Comparison of ENCODE assay signal across 37 cellular contexts in genomic region chr12:94377599-94377998, GRCh38.
"Had no signal": no experiment of that assay in that cellular context is flagged by ENCODE, and none has a peak within 500 bp of the region (broad histone marks: within the 10 kb centered on the region; RNA-seq: fewer than 3 reads in every experiment).

No MANE protein-coding gene starts in this region.

- H3K4me1 Mint-ChIP-seq: central memory CD8-positive, alpha-beta T cell had no signal

- FAIRE-seq: bronchial epithelial cell, TTC549 had no signal

- H3K27ac ChIP-seq: ascending aorta, cardiac muscle cell, VCaP had no signal

- H3K27ac Mint-ChIP-seq: activated B cell treated with CpG ODN at 0.5 μM for 24 hours; activated CD4-positive, alpha-beta memory T cell treated with anti-CD3 and anti-CD28 coated beads for 36 hours; activated CD4-positive, alpha-beta T cell treated with anti-CD3 and anti-CD28 coated beads, Interleukin-2, amount 10 ng/mL, durations not matched to agents 24 days and 14 days; activated CD8-positive, alpha-beta T cell treated with anti-CD3 and anti-CD28 coated beads for 36 hours; activated naive CD4-positive, alpha-beta T cell treated with anti-CD3 and anti-CD28 coated beads, Interleukin-2, amount 10 ng/mL, durations not matched to agents 7 days and 5 days; activated naive CD4-positive, alpha-beta T cell treated with anti-CD3 and anti-CD28 coated beads, Interleukin-2, amount 50 U/mL, for 24 hours; activated naive CD8-positive, alpha-beta T cell; activated naive CD8-positive, alpha-beta T cell treated with anti-CD3 and anti-CD28 coated beads, Interleukin-2, amount 10 ng/mL, durations not matched to agents 7 days and 5 days; activated naive CD8-positive, alpha-beta T cell treated with anti-CD3 and anti-CD28 coated beads, Interleukin-2, amount 50 U/mL, for 24 hours; activated T-helper 2 cell treated with anti-CD3 and anti-CD28 coated beads, Interferon-gamma antibody, Interleukin-2, Interleukin-4, amounts not matched to agents 10 μg/mL and 5 μg/mL and 100 μg/mL, durations not matched to agents 14 hours and 24 hours and 36 hours; brain; T-helper 1 cell treated with Interleukin-12 subunit alpha and Interleukin-12 subunit beta and Interleukin-4 antibody, amounts not matched to agents 30 μg/mL and 1 μg/mL, for 36 hours; T-helper 2 cell treated with Interferon-gamma antibody and Interleukin-4, amounts not matched to agents 5 μg/mL and 100 μg/mL, for 36 hours had no signal

- DNase-seq: activated B cell treated with CpG ODN at 0.5 μM for 24 hours; activated CD4-positive, alpha-beta memory T cell treated with anti-CD3 and anti-CD28 coated beads for 36 hours; activated CD4-positive, alpha-beta T cell treated with anti-CD3 and anti-CD28 coated beads for 4 hours; activated CD4-positive, alpha-beta T cell treated with anti-CD3 and anti-CD28 coated beads, Interleukin-2, amount 10 ng/mL, durations not matched to agents 24 days and 14 days; activated CD4-positive, alpha-beta T cell treated with anti-CD3 and anti-CD28 coated beads, Interleukin-2, amount 50 U/mL, for 1 hour; activated CD4-positive, alpha-beta T cell treated with anti-CD3 and anti-CD28 coated beads, Interleukin-2, amount 50 U/mL, for 4 hours; activated CD4-positive, CD25-positive, alpha-beta regulatory T cell treated with anti-CD3 and anti-CD28 coated beads, Interleukin-2, amount 50 U/mL, for 72 hours; activated CD8-positive, alpha-beta memory T cell treated with anti-CD3 and anti-CD28 coated beads, Interleukin-2, amount 50 U/mL, for 4 hours; activated CD8-positive, alpha-beta T cell treated with anti-CD3 and anti-CD28 coated beads for 36 hours; activated effector memory CD4-positive, alpha-beta T cell treated with Interleukin-2 at 50 U/mL for 16 hours; activated gamma-delta T cell; activated naive CD4-positive, alpha-beta T cell treated with anti-CD3 and anti-CD28 coated beads, Interleukin-2, amount 10 ng/mL, durations not matched to agents 7 days and 5 days; activated naive CD4-positive, alpha-beta T cell treated with Interleukin-2 at 50 U/mL for 16 hours; activated naive CD8-positive, alpha-beta T cell treated with anti-CD3 and anti-CD28 coated beads, Interleukin-2, amount 10 ng/mL, durations not matched to agents 7 days and 5 days; activated naive CD8-positive, alpha-beta T cell treated with anti-CD3 and anti-CD28 coated beads, Interleukin-2, amount 50 U/mL, for 24 hours; activated T-cell treated with anti-CD3 and anti-CD28 coated beads for 4 hours; activated T-cell treated with anti-CD3 and anti-CD28 coated beads, Interleukin-2, amount 50 U/mL, for 1 hour; activated T-cell treated with anti-CD3 and anti-CD28 coated beads, Interleukin-2, amount 50 U/mL, for 4 hours; amygdala; anterior cingulate cortex; caudate nucleus; cerebellar nuclear complex; T-helper 1 cell; T-helper 2 cell; T-helper 9 cell had no signal

- H3K4me3 ChIP-seq: ascending aorta, cardiac muscle cell had no signal

- H3K27me3 ChIP-seq: ascending aorta, cardiac muscle cell had no signal

- H3K9me3 ChIP-seq: ascending aorta had no signal

- ATAC-seq: activated CD8-positive, alpha-beta T cell treated with anti-CD3 and anti-CD28 coated beads for 36 hours; activated naive CD8-positive, alpha-beta T cell treated with anti-CD3 and anti-CD28 coated beads, Interleukin-2, amount 50 U/mL, for 24 hours; activated T-cell treated with anti-CD3 and anti-CD28 coated beads, Interleukin-2, amount 50 U/mL, for 4 hours had no signal

- H3K36me3 ChIP-seq: cardiac muscle cell had no signal

- H3K4me1 ChIP-seq: ascending aorta had no signal

- H3K4me3 Mint-ChIP-seq: activated B cell treated with CpG ODN at 0.5 μM for 24 hours; activated CD4-positive, alpha-beta memory T cell treated with anti-CD3 and anti-CD28 coated beads for 36 hours; activated CD4-positive, alpha-beta T cell treated with anti-CD3 and anti-CD28 coated beads, Interleukin-2, amount 10 ng/mL, durations not matched to agents 24 days and 14 days; activated CD8-positive, alpha-beta T cell treated with anti-CD3 and anti-CD28 coated beads for 36 hours; activated naive CD4-positive, alpha-beta T cell treated with anti-CD3 and anti-CD28 coated beads, Interleukin-2, amount 10 ng/mL, durations not matched to agents 7 days and 5 days; activated naive CD4-positive, alpha-beta T cell treated with anti-CD3 and anti-CD28 coated beads, Interleukin-2, amount 50 U/mL, for 24 hours; activated naive CD8-positive, alpha-beta T cell; activated naive CD8-positive, alpha-beta T cell treated with anti-CD3 and anti-CD28 coated beads, Interleukin-2, amount 10 ng/mL, durations not matched to agents 7 days and 5 days; activated naive CD8-positive, alpha-beta T cell treated with anti-CD3 and anti-CD28 coated beads, Interleukin-2, amount 50 U/mL, for 24 hours; activated T-cell treated with anti-CD3 and anti-CD28 coated beads, Interleukin-2, amount 50 U/mL, for 4 hours; brain; central memory CD8-positive, alpha-beta T cell; T-helper 1 cell treated with Interleukin-12 subunit alpha and Interleukin-12 subunit beta and Interleukin-4 antibody, amounts not matched to agents 30 μg/mL and 1 μg/mL, for 36 hours; T-helper 2 cell treated with Interferon-gamma antibody and Interleukin-4, amounts not matched to agents 5 μg/mL and 100 μg/mL, for 36 hours had no signal

- H3K9me3 Mint-ChIP-seq: activated B cell treated with CpG ODN at 0.5 μM for 24 hours; activated CD4-positive, alpha-beta memory T cell treated with anti-CD3 and anti-CD28 coated beads for 36 hours; activated CD8-positive, alpha-beta T cell treated with anti-CD3 and anti-CD28 coated beads for 36 hours; activated naive CD4-positive, alpha-beta T cell treated with anti-CD3 and anti-CD28 coated beads, Interleukin-2, amount 10 ng/mL, durations not matched to agents 7 days and 5 days; activated naive CD4-positive, alpha-beta T cell treated with anti-CD3 and anti-CD28 coated beads, Interleukin-2, amount 50 U/mL, for 24 hours; activated naive CD8-positive, alpha-beta T cell treated with anti-CD3 and anti-CD28 coated beads, Interleukin-2, amount 10 ng/mL, durations not matched to agents 7 days and 5 days; activated naive CD8-positive, alpha-beta T cell treated with anti-CD3 and anti-CD28 coated beads, Interleukin-2, amount 50 U/mL, for 24 hours; activated T-cell treated with anti-CD3 and anti-CD28 coated beads, Interleukin-2, amount 50 U/mL, for 4 hours; activated T-helper 2 cell treated with anti-CD3 and anti-CD28 coated beads, Interferon-gamma antibody, Interleukin-2, Interleukin-4, amounts not matched to agents 10 μg/mL and 5 μg/mL and 100 μg/mL, durations not matched to agents 14 hours and 24 hours and 36 hours; central memory CD8-positive, alpha-beta T cell had no signal
